ENCODE assay signal across 1 cellular context in the genomic region with DNA sequence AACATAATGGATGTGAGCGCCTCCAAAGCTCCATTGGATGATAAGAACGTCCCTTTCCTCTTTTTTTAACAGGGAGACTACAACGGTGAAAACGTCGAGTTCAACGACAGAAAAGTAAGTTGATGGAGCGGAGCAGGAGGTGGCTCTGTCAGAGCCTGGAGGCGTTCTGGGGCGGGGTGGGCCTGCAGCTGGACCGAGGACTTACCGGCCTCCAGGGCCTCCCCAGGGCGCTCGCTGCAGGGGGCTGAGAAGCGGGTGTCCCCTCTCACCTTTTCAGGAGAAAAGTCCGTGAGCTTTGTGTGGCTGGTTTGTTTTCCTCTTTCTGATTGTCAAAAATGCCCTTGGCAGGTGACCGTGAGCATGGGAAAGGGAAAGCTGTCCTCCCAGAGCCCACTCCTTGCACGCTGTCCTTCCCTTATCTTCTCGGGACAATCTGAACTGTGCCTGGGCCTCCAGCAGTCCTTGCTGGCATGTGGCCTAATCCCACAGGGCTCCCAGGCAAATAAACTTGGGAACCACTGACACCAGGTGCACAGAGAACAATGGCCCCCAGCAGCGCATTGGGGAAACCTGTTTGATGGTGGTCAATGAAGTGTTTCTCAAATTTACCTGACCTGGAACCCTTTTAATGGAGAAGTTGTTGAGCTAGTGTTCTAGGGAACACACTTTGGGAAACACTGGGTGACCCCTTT.
TF ChIP-seq lines count a peak whose summit lies in the region.

No MANE protein-coding gene starts in this region.

TF ChIP-seq in HEK293, 187 proteins besides CTCF, POLR2A, EP300 and RAD21 (continued from another document):
- TF ChIP-seq ZNF19 (tag by site-specific recombination; IDR thresholded peaks at IDR 0.05; ENCODE audit: low read depth) (no peak), ZNF48 (tag by site-specific recombination; IDR thresholded peaks at IDR 0.05) (no peak)
- TF ChIP-seq, protein P1, sequence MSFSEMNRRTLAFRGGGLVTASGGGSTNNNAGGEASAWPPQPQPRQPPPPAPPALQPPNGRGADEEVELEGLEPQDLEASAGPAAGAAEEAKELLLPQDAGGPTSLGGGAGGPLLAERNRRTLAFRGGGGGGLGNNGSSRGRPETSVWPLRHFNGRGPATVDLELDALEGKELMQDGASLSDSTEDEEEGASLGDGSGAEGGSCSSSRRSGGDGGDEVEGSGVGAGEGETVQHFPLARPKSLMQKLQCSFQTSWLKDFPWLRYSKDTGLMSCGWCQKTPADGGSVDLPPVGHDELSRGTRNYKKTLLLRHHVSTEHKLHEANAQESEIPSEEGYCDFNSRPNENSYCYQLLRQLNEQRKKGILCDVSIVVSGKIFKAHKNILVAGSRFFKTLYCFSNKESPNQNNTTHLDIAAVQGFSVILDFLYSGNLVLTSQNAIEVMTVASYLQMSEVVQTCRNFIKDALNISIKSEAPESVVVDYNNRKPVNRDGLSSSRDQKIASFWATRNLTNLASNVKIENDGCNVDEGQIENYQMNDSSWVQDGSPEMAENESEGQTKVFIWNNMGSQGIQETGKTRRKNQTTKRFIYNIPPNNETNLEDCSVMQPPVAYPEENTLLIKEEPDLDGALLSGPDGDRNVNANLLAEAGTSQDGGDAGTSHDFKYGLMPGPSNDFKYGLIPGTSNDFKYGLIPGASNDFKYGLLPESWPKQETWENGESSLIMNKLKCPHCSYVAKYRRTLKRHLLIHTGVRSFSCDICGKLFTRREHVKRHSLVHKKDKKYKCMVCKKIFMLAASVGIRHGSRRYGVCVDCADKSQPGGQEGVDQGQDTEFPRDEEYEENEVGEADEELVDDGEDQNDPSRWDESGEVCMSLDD (tag by site-specific recombination; IDR thresholded peaks at IDR 0.05): no peak
TF ChIP-seq in HEK293: peak in this region for 2.
